16 cellular contexts compared by ENCODE assay signal in genomic region chr10:112960151-112960681, GRCh38. TPM values are rescaled to one million over a fixed set of nuclear protein-coding genes. Genes with fewer than 3 reads are reported as not detected.
DNase-seq lines count a peak whose midpoint lies in the region; ATAC-seq and TF ChIP-seq lines count a peak whose summit lies in the region.
"Had no signal": no experiment of that assay in that cellular context is flagged by ENCODE, and none has a peak within 500 bp of the region (broad histone marks: within the 10 kb centered on the region; RNA-seq: fewer than 3 reads in every experiment).

No MANE protein-coding gene starts in this region.

- no peaks in the 10 kb centered on the region for H3K79me1 ChIP-seq in neuronal stem cell (ENCODE audit: low read depth, low read length)

- H3K18ac ChIP-seq in neuronal stem cell (ENCODE audit: low read length) = peak overlapping the region; percentile 64

- no peaks in the 10 kb centered on the region for H3K27me3 ChIP-seq in neuronal stem cell (ENCODE audit: control insufficient read depth in 3 of 3, insufficient read depth in 3 of 3, low read depth in 1 of 3, low read length in 3 of 3)
- no peaks in the 10 kb centered on the region for H3K27me3 ChIP-seq in foreskin keratinocyte
- H3K27me3 ChIP-seq: ovary had no signal

- no peak overlapping the region for H4K91ac ChIP-seq in neuronal stem cell (ENCODE audit: low read depth, low read length, poor library complexity)

- no peak overlapping the region for H3K4ac ChIP-seq in neuronal stem cell (ENCODE audit: low read length)

- no peak overlapping the region for H2BK12ac ChIP-seq in neuronal stem cell (ENCODE audit: low read length)

- no peak overlapping the region for H3K4me2 ChIP-seq in neuronal stem cell (ENCODE audit: insufficient read depth, low read length, poor library complexity, severe bottlenecking)
- H3K4me2 ChIP-seq: KMS-11 had no signal

- CTCF ChIA-PET in RWPE1 (lab: Yijun Ruan, JAX) = no interaction called here

- H3K4me3 ChIP-seq in fibroblast of the aortic adventitia (ENCODE audit: low read depth, low read length) (no peak overlapping the region), neuronal stem cell (ENCODE audit: low read length in 2 of 2) (no peak overlapping the region)
- H3K4me3 ChIP-seq: ovary, skin epidermis had no signal

- ATAC-seq in foreskin keratinocyte = no peak

- H3K27ac ChIP-seq in RWPE1 = peak overlapping the region; percentile 51
- H3K27ac ChIP-seq in neuronal stem cell (replicated peaks; ENCODE audit: low read length) = no peak overlapping the region
- H3K27ac ChIP-seq in foreskin keratinocyte = no peak overlapping the region
- H3K27ac ChIP-seq: HL-60, KMS-11, ovary had no signal

- H2BK120ac ChIP-seq in neuronal stem cell (ENCODE audit: low read depth, low read length) = no peak overlapping the region

- no peak overlapping the region for H3K14ac ChIP-seq in neuronal stem cell (ENCODE audit: low read length)

- peaks cover 0 to 52% of the 10 kb centered on the region in 2 donors for H3K36me3 ChIP-seq in neuronal stem cell (replicated peaks in 1 of 2; ENCODE audit: control insufficient read depth in 2 of 2, insufficient read depth in 2 of 2, low read length in 2 of 2)
- H3K36me3 ChIP-seq: ovary had no signal

- H2BK5ac ChIP-seq in neuronal stem cell (ENCODE audit: low read length) = no peak overlapping the region

- H2BK15ac ChIP-seq in neuronal stem cell (ENCODE audit: low read length) = no peak overlapping the region

- H2AFZ ChIP-seq in neuronal stem cell (ENCODE audit: low read length) = no peak overlapping the region

- H3K4me1 ChIP-seq in neuronal stem cell (ENCODE audit: control insufficient read depth in 2 of 2, insufficient read depth in 1 of 2, low read depth in 1 of 2, low read length in 2 of 2) (peaks cover 39 to 58% of the 10 kb centered on the region in 2 donors), foreskin keratinocyte (peaks cover 40% of the 10 kb centered on the region)

- TF ChIP-seq CTCF in RWPE1 (conservative IDR thresholded peaks at IDR 0.05; ENCODE audit: low read depth) = no peak
- TF ChIP-seq CTCF in fibroblast of the aortic adventitia (IDR thresholded peaks at IDR 0.05; ENCODE audit: insufficient read depth, low read length) = no peak
- no peak for TF ChIP-seq CTCF in foreskin keratinocyte (conservative IDR thresholded peaks at IDR 0.05)

- POLR2A ChIA-PET in RWPE1 (lab: Yijun Ruan, JAX; ENCODE audit: low non-redundant PET) = no interaction called here

- no peaks in the 10 kb centered on the region for H3K9me3 ChIP-seq in neuronal stem cell (replicated peaks in 1 of 2; ENCODE audit: control insufficient read depth in 2 of 2, insufficient read depth in 1 of 2, low read depth in 1 of 2, low read length in 2 of 2)
- H3K9me3 ChIP-seq: ovary had no signal

- no CpG with 5 or more reads among the region's 4 CpGs for WGBS in neuronal stem cell (ENCODE audit: extremely low coverage in 2 of 2, insufficient read length in 2 of 2, insufficient replicate concordance in 1 of 2), 2 donors

- no peak overlapping the region for H4K8ac ChIP-seq in neuronal stem cell (ENCODE audit: low read depth, low read length)

- no peak overlapping the region for H3K23ac ChIP-seq in neuronal stem cell (ENCODE audit: low read depth, low read length, poor library complexity)

- no peak overlapping the region for H3K9ac ChIP-seq in neuronal stem cell (ENCODE audit: low read depth, low read length, poor library complexity)
- H3K9ac ChIP-seq: KMS-11 had no signal

- DNase-seq in EL (peak; percentile 66), RWPE1 (ENCODE audit: low spot score) (no peak), fibroblast of the aortic adventitia (ENCODE audit: low read depth) (peak; percentile 22), neuronal stem cell (ENCODE audit: low spot score) (no peak), iPS-NIHi11 (ENCODE audit: low spot score) (no peak), SW480 (ENCODE audit: low spot score) (no peak), GOT3 (lab: John Stamatoyannopoulos, UW) (no peak), foreskin keratinocyte (no peak)
- DNase-seq: AML-193, midbrain, NCI-H774, ovary, RPMI8226 had no signal

- H2AK5ac ChIP-seq in neuronal stem cell (ENCODE audit: low read depth, low read length) = no peak overlapping the region

RNA-seq across cellular contexts. Expression of gene TCF7L2, which starts 10.2 kb away (rescaled TPM):
- 8.8 and 14.8 TPM in 2 replicates for total RNA-seq in fibroblast of the aortic adventitia (ENCODE audit: low replicate concordance)
- 67.4 TPM for polyA plus RNA-seq in neuronal stem cell (2013, experiment 1 of 2)
- polyA plus RNA-seq in neuronal stem cell (2013, experiment 2 of 2) = 70.5 TPM
- total RNA-seq in foreskin keratinocyte = 4.7 and 5.1 TPM in 2 replicates
- 2.4 and 2.6 TPM in 2 replicates for polyA plus RNA-seq in foreskin keratinocyte

Comparison
In these comparisons a context has a peak if more than half of its experiments do, and no peak if none do; other contexts are left out.
1. DNase-seq: peak in EL (single experiment) and fibroblast of the aortic adventitia (single experiment); none in RWPE1 (single experiment), neuronal stem cell (single experiment), iPS-NIHi11 (single experiment), SW480 (single experiment), GOT3 (single experiment) and foreskin keratinocyte (0 of 2).